8 cellular contexts compared by ENCODE assay signal in genomic region chr14:89955418-89956293, GRCh38. TPM values are rescaled to one million over a fixed set of nuclear protein-coding genes. Genes with fewer than 3 reads are reported as not detected.
DNase-seq lines count a peak whose midpoint lies in the region; ATAC-seq and TF ChIP-seq lines count a peak whose summit lies in the region.

Gene TDP1, plus strand, starts transcription at chr14:89955927. Its CDS starts 7,188 bp downstream, at chr14:89963115.

- peaks cover 18 to 60% (median 53%) of the 10 kb centered on the region in 4 donors for H3K4me1 Mint-ChIP-seq in naive thymus-derived CD8-positive, alpha-beta T cell

- H3K27ac Mint-ChIP-seq in naive thymus-derived CD8-positive, alpha-beta T cell, result peak within 1 kb of the TSS; percentile 94 to 99 (median 98)

- H3F3A ChIP-seq in DOHH2 (ENCODE audit: control insufficient read depth, insufficient read depth) (peaks cover 6% of the 10 kb centered on the region; the same call in 1 of the 2 replicates), GM23248 (ENCODE audit: insufficient read depth) (peaks cover 33% of the 10 kb centered on the region)

- peak; percentile 45 for TF ChIP-seq CTCF in DOHH2 (IDR thresholded peaks at IDR 0.05; ENCODE audit: low read depth, low read length, poor library complexity, severe bottlenecking)

- H4K20me1 ChIP-seq in DOHH2 (ENCODE audit: control insufficient read depth, insufficient read depth, low read depth, low read length), result no peaks in the 10 kb centered on the region
- H4K20me1 ChIP-seq in GM23248 (ENCODE audit: insufficient read depth), result no peaks in the 10 kb centered on the region

- peak within 1 kb of the TSS; percentile 97 for H3K9ac ChIP-seq in GM23248

- DNase-seq in GM23248 (peak; percentile 98), Kasumi-1 (lab: John Stamatoyannopoulos, UW) (peak; percentile 92 to 94), RPMI7951 (ENCODE audit: low read depth) (peak; percentile 90), fibroblast of gingiva (ENCODE audit: low read depth) (peak; percentile 92)
- DNase-seq in activated T-helper 1 cell treated with anti-CD3 and anti-CD28 coated beads, Interleukin-2, amount 50 U/mL, for 16 hours (ENCODE audit: low read depth in 1 of 2, low spot score in 1 of 2), result peak; percentile 94 to 98
- DNase-seq in naive thymus-derived CD8-positive, alpha-beta T cell, result peak; percentile 93 to 98 (median 96)
- peak; percentile 93 to 97 (median 96) for DNase-seq in stimulated activated naive CD4-positive, alpha-beta T cell (lab: John Stamatoyannopoulos, UW)

- H3K4me3 Mint-ChIP-seq in naive thymus-derived CD8-positive, alpha-beta T cell, result peak within 1 kb of the TSS; percentile 81 to 98 (median 96)

- ATAC-seq in naive thymus-derived CD8-positive, alpha-beta T cell, result peak; percentile 68 to 69

- peaks cover 0 to 17% (median 4%) of the 10 kb centered on the region in 3 donors for H3K36me3 Mint-ChIP-seq in naive thymus-derived CD8-positive, alpha-beta T cell

- in situ Hi-C loops in GM23248 (cut with MboI), result no loop called here

- H3K9me3 ChIP-seq in DOHH2 (ENCODE audit: control insufficient read depth, insufficient read depth, low read length), result peaks cover 15% of the 10 kb centered on the region
- H3K9me3 ChIP-seq in GM23248 (ENCODE audit: low read depth), result no peaks in the 10 kb centered on the region

- H3K9me3 Mint-ChIP-seq in naive thymus-derived CD8-positive, alpha-beta T cell, result no peaks in the 10 kb centered on the region

- H3K27me3 ChIP-seq in DOHH2 (ENCODE audit: control insufficient read depth, low read length), result no peaks in the 10 kb centered on the region
- H3K27me3 ChIP-seq in GM23248 (replicated peaks; ENCODE audit: insufficient read depth), result no peaks in the 10 kb centered on the region

- H3K9me2 ChIP-seq in DOHH2 (replicated peaks; ENCODE audit: control insufficient read depth, low read length), result no peaks in the 10 kb centered on the region
- H3K9me2 ChIP-seq in GM23248 (ENCODE audit: insufficient read depth), result no peaks in the 10 kb centered on the region

- H3K4me2 ChIP-seq in DOHH2 (ENCODE audit: low read length), result peak within 1 kb of the TSS; percentile 98
- H3K4me2 ChIP-seq in GM23248 (ENCODE audit: unreplicated experiment), result peak within 1 kb of the TSS; percentile 98

- H3K79me2 ChIP-seq in DOHH2 (ENCODE audit: control insufficient read depth, low read length) (peaks cover 55% of the 10 kb centered on the region), GM23248 (ENCODE audit: insufficient read depth) (peaks cover 47% of the 10 kb centered on the region)

- H3K27ac ChIP-seq in DOHH2 (ENCODE audit: low read depth, low read length) (peak within 1 kb of the TSS; percentile 74), GM23248 (peak within 1 kb of the TSS; percentile 96)

- no peaks in the 10 kb centered on the region for H3K27me3 Mint-ChIP-seq in naive thymus-derived CD8-positive, alpha-beta T cell

- 0 to 2% methylated on average over 55 to 64 of the region's 72 CpGs for WGBS in GM23248 (ENCODE audit: low coverage in 1 of 2, low lambda C conversion rate in 2 of 2, missing lambda C conversion rate in 2 of 2), 2 experiments

- H3K36me3 ChIP-seq in DOHH2 (ENCODE audit: control insufficient read depth, low read length) (peaks cover 42% of the 10 kb centered on the region), GM23248 (ENCODE audit: low read depth) (0 out of 2 replicates have a peak, but pooled peaks cover 3% of the 10 kb centered on the region)

- POLR2A ChIA-PET in naive thymus-derived CD8-positive, alpha-beta T cell (lab: Charles Lee), result interaction anchor here (0.6 to 1.7 kb wide), 7 partner anchors 9 to 427 kb away, joined by 3 to 6 read pairs (median 4); partner anchors contain the start of gene PSMC1

- peak within 1 kb of the TSS; percentile 98 for H2AFZ ChIP-seq in GM23248

- H3K4me3 ChIP-seq in DOHH2 (ENCODE audit: low read length) (peak within 1 kb of the TSS; percentile 82), GM23248 (peak within 1 kb of the TSS; percentile 90)

- H3K4me1 ChIP-seq in DOHH2 (ENCODE audit: control insufficient read depth, low read length) (peaks cover 25% of the 10 kb centered on the region), GM23248 (ENCODE audit: insufficient read depth) (peaks cover 16% of the 10 kb centered on the region)

RNA-seq across cellular contexts. Expression of gene TDP1, which starts in this region (rescaled TPM):
- 12.6 and 16.3 TPM in 2 replicates for total RNA-seq in GM23248 (2014; rRNA removed; shearing (Covaris generic))
- polyA plus RNA-seq in GM23248 (2016; fragmentation: Nextera tagmentation; extraction: Ambion mirVana), result 11.1 and 11.8 TPM in 2 replicates
- 41.2 and 48.7 TPM in 2 replicates for total RNA-seq in RPMI7951 (2014; rRNA removed; shearing (Covaris generic))
- total RNA-seq in naive thymus-derived CD8-positive, alpha-beta T cell, result 10 to 100 TPM; 53.7 to 54.5 TPM
- 10 to 100 TPM; 36.7 to 46.4 (median 44.0) TPM for polyA plus RNA-seq in naive thymus-derived CD8-positive, alpha-beta T cell

Comparison
In these comparisons a context has a peak if more than half of its experiments do, and no peak if none do; other contexts are left out.
1. Peak in every context shown above with its lines: DNase-seq, ATAC-seq, H3K4me3 ChIP-seq and H3K27ac ChIP-seq.